Comparison of ENCODE assay signal across 1 cellular context in the genomic region with DNA sequence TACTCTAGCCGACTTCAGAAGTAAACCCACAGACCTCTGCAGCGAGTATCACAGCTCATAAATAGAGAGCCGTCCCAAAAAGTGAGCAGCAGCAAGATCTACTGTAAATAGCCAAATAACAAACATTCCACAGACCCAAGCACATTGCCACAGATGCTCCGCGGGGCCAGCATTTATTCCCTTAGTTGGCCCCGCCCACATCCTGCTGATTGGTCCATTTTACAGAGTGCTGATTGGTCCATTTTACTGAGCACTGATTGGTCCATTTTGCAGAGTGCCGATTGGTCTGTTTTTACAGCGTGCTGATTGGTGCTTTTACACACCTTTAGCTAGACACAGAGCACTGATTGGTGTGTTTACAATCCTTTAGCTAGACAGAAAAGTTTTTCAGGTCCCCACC.
TF ChIP-seq lines count a peak whose summit lies in the region.

No MANE protein-coding gene starts in this region.

TF ChIP-seq in GM23338, 12 proteins besides CTCF, POLR2A, EP300 and RAD21 (continued from another document):
- TF ChIP-seq, protein P1, sequence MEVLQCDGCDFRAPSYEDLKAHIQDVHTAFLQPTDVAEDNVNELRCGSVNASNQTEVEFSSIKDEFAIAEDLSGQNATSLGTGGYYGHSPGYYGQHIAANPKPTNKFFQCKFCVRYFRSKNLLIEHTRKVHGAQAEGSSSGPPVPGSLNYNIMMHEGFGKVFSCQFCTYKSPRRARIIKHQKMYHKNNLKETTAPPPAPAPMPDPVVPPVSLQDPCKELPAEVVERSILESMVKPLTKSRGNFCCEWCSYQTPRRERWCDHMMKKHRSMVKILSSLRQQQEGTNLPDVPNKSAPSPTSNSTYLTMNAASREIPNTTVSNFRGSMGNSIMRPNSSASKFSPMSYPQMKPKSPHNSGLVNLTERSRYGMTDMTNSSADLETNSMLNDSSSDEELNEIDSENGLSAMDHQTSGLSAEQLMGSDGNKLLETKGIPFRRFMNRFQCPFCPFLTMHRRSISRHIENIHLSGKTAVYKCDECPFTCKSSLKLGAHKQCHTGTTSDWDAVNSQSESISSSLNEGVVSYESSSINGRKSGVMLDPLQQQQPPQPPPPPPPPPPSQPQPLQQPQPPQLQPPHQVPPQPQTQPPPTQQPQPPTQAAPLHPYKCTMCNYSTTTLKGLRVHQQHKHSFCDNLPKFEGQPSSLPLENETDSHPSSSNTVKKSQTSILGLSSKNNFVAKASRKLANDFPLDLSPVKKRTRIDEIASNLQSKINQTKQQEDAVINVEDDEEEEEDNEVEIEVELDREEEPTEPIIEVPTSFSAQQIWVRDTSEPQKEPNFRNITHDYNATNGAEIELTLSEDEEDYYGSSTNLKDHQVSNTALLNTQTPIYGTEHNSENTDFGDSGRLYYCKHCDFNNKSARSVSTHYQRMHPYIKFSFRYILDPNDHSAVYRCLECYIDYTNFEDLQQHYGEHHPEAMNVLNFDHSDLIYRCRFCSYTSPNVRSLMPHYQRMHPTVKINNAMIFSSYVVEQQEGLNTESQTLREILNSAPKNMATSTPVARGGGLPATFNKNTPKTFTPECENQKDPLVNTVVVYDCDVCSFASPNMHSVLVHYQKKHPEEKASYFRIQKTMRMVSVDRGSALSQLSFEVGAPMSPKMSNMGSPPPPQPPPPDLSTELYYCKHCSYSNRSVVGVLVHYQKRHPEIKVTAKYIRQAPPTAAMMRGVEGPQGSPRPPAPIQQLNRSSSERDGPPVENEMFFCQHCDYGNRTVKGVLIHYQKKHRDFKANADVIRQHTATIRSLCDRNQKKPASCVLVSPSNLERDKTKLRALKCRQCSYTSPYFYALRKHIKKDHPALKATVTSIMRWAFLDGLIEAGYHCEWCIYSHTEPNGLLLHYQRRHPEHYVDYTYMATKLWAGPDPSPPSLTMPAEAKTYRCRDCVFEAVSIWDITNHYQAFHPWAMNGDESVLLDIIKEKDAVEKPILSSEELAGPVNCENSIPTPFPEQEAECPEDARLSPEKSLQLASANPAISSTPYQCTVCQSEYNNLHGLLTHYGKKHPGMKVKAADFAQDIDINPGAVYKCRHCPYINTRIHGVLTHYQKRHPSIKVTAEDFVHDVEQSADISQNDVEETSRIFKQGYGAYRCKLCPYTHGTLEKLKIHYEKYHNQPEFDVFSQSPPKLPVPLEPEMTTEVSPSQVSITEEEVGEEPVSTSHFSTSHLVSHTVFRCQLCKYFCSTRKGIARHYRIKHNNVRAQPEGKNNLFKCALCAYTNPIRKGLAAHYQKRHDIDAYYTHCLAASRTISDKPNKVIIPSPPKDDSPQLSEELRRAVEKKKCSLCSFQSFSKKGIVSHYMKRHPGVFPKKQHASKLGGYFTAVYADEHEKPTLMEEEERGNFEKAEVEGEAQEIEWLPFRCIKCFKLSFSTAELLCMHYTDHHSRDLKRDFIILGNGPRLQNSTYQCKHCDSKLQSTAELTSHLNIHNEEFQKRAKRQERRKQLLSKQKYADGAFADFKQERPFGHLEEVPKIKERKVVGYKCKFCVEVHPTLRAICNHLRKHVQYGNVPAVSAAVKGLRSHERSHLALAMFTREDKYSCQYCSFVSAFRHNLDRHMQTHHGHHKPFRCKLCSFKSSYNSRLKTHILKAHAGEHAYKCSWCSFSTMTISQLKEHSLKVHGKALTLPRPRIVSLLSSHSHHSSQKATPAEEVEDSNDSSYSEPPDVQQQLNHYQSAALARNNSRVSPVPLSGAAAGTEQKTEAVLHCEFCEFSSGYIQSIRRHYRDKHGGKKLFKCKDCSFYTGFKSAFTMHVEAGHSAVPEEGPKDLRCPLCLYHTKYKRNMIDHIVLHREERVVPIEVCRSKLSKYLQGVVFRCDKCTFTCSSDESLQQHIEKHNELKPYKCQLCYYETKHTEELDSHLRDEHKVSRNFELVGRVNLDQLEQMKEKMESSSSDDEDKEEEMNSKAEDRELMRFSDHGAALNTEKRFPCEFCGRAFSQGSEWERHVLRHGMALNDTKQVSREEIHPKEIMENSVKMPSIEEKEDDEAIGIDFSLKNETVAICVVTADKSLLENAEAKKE (CRISPR knock-in tag; IDR thresholded peaks at IDR 0.05): no peak
- no peak for TF ChIP-seq NANOG (IDR thresholded peaks at IDR 0.05; ENCODE audit: borderline replicate concordance)
- peak; percentile 98 for TF ChIP-seq ZNF114 (CRISPR knock-in tag; IDR thresholded peaks at IDR 0.05)
